14 cellular contexts compared by ENCODE assay signal in genomic region chr17:1142503-1143095, GRCh38. TPM values are rescaled to one million over a fixed set of nuclear protein-coding genes. Genes with fewer than 3 reads are reported as not detected.
A peak's percentile ranks its signal among the peaks of the same experiment; 100 is the strongest.
DNase-seq lines count a peak whose midpoint lies in the region; ATAC-seq and TF ChIP-seq lines count a peak whose summit lies in the region.
"Had no signal": no experiment of that assay in that cellular context is flagged by ENCODE, and none has a peak within 500 bp of the region (broad histone marks: within the 10 kb centered on the region; RNA-seq: fewer than 3 reads in every experiment).

No MANE protein-coding gene starts in this region.

- H3K9me3 Mint-ChIP-seq in activated naive CD4-positive, alpha-beta T cell treated with anti-CD3 and anti-CD28 coated beads for 36 hours, result no peaks in the 10 kb centered on the region

- intact Hi-C loops in activated naive CD4-positive, alpha-beta T cell treated with anti-CD3 and anti-CD28 coated beads for 36 hours (cut with micrococcal nuclease), result no loop called here

- no peaks in the 10 kb centered on the region for H4K20me1 ChIP-seq in GM23248 (ENCODE audit: insufficient read depth)
- no peaks in the 10 kb centered on the region for H4K20me1 ChIP-seq in neural cell (ENCODE audit: insufficient read depth)

- TF ChIP-seq RAD21 in neural cell (conservative IDR thresholded peaks at IDR 0.05), result no peak

- H3F3A ChIP-seq in GM23248 (ENCODE audit: insufficient read depth) (0 out of 2 replicates have a peak, but pooled peaks cover 4% of the 10 kb centered on the region), neural cell (ENCODE audit: insufficient read depth, low read length, poor library complexity, severe bottlenecking) (no peaks in the 10 kb centered on the region)

- no peak for TF ChIP-seq EP300 in neural cell (conservative IDR thresholded peaks at IDR 0.05; ENCODE audit: poor library complexity, severe bottlenecking)

- H2AFZ ChIP-seq in GM23248, result no peak overlapping the region
- H2AFZ ChIP-seq in neural cell (ENCODE audit: low read depth, low read length), result no peak overlapping the region

- H3K27ac Mint-ChIP-seq in T-helper 17 cell, result no peak overlapping the region
- H3K27ac Mint-ChIP-seq in activated naive CD4-positive, alpha-beta T cell treated with anti-CD3 and anti-CD28 coated beads for 36 hours, result no peak overlapping the region
- H3K27ac Mint-ChIP-seq: CD4-positive, alpha-beta memory T cell had no signal

- H3K36me3 Mint-ChIP-seq in T-helper 17 cell (ENCODE audit: low read depth), result no peaks in the 10 kb centered on the region
- no peaks in the 10 kb centered on the region for H3K36me3 Mint-ChIP-seq in activated naive CD4-positive, alpha-beta T cell treated with anti-CD3 and anti-CD28 coated beads for 36 hours (ENCODE audit: low read depth)
- H3K36me3 Mint-ChIP-seq: CD4-positive, alpha-beta memory T cell had no signal

- POLR2A ChIA-PET in HEK293 (lab: Yijun Ruan, JAX), result no interaction called here

- H3K4me3 Mint-ChIP-seq in T-helper 17 cell, result no peak overlapping the region
- no peak overlapping the region for H3K4me3 Mint-ChIP-seq in activated naive CD4-positive, alpha-beta T cell treated with anti-CD3 and anti-CD28 coated beads for 36 hours

- CTCF ChIA-PET in HEK293 (lab: Yijun Ruan, JAX), result interaction anchor here (0.6 to 1.7 kb wide), 5 partner anchors 20 to 87 kb away, joined by 4 to 9 read pairs (median 4); no protein-coding TSS in a partner anchor
- CTCF ChIA-PET in activated naive CD4-positive, alpha-beta T cell treated with anti-CD3 and anti-CD28 coated beads for 36 hours (lab: Charles Lee), result no interaction called here

- H3K9me3 ChIP-seq in GM23248 (ENCODE audit: low read depth) (no peaks in the 10 kb centered on the region), HEK293 (ENCODE audit: control insufficient read depth, insufficient read depth, low read depth, low read length) (no peaks in the 10 kb centered on the region), neural cell (ENCODE audit: low read length) (no peaks in the 10 kb centered on the region), T-helper 17 cell (ENCODE audit: control insufficient read depth, low read length, poor library complexity, severe bottlenecking) (no peaks in the 10 kb centered on the region)
- H3K9me3 ChIP-seq: BE2C, SJSA1 had no signal

- ATAC-seq in T-helper 17 cell (no peak), HG03139 (IDR thresholded peaks at IDR 0.05; ENCODE audit: unreplicated experiment) (no peak), GM18498 (IDR thresholded peaks at IDR 0.05; ENCODE audit: unreplicated experiment) (no peak)

- no peak for TF ChIP-seq CTCF in HEK293 (tag by site-specific recombination; IDR thresholded peaks at IDR 0.05)
- TF ChIP-seq CTCF in fibroblast of the aortic adventitia (IDR thresholded peaks at IDR 0.05; ENCODE audit: insufficient read depth, low read length), result no peak
- no peak for TF ChIP-seq CTCF in neural cell (IDR thresholded peaks at IDR 0.05; ENCODE audit: poor library complexity, severe bottlenecking)

- no peak overlapping the region for H3K27ac ChIP-seq in GM23248
- H3K27ac ChIP-seq in HEK293 (ENCODE audit: extremely low read depth, low read depth, low read length), result no peak overlapping the region
- H3K27ac ChIP-seq in neural cell (ENCODE audit: low read length), result peak overlapping the region; percentile 87
- H3K27ac ChIP-seq: SJSA1 had no signal

- H3K9ac ChIP-seq in GM23248, result no peak overlapping the region
- no peak overlapping the region for H3K9ac ChIP-seq in neural cell (ENCODE audit: low read length)

- peaks cover 2% of the 10 kb centered on the region for H3K4me1 Mint-ChIP-seq in T-helper 17 cell
- no peaks in the 10 kb centered on the region for H3K4me1 Mint-ChIP-seq in activated naive CD4-positive, alpha-beta T cell treated with anti-CD3 and anti-CD28 coated beads for 36 hours (ENCODE audit: low read depth)
- H3K4me1 Mint-ChIP-seq: CD4-positive, alpha-beta memory T cell had no signal

- 67 to 70% methylated on average over 15 to 16 of the region's 20 CpGs for WGBS in GM23248 (ENCODE audit: low coverage in 1 of 2, low lambda C conversion rate in 2 of 2, missing lambda C conversion rate in 2 of 2), 2 experiments

- H3K36me3 ChIP-seq in GM23248 (ENCODE audit: low read depth) (no peaks in the 10 kb centered on the region), HEK293 (ENCODE audit: control insufficient read depth in 2 of 2, insufficient read depth in 1 of 2, low read length in 2 of 2) (no peaks in the 10 kb centered on the region), neural cell (ENCODE audit: insufficient read depth, low read length) (no peaks in the 10 kb centered on the region)
- H3K36me3 ChIP-seq: BE2C, SJSA1 had no signal

- no peaks in the 10 kb centered on the region for H3K27me3 Mint-ChIP-seq in T-helper 17 cell
- no peaks in the 10 kb centered on the region for H3K27me3 Mint-ChIP-seq in activated naive CD4-positive, alpha-beta T cell treated with anti-CD3 and anti-CD28 coated beads for 36 hours (ENCODE audit: low read depth)
- H3K27me3 Mint-ChIP-seq: CD4-positive, alpha-beta memory T cell had no signal

- H3K79me2 ChIP-seq in GM23248 (ENCODE audit: insufficient read depth) (no peaks in the 10 kb centered on the region), neural cell (replicated peaks; ENCODE audit: insufficient read depth, low read length) (no peaks in the 10 kb centered on the region)

- H3K4me3 ChIP-seq in GM23248, result no peak overlapping the region
- no peak overlapping the region for H3K4me3 ChIP-seq in HEK293 (ENCODE audit: low read depth, low read length)
- no peak overlapping the region for H3K4me3 ChIP-seq in fibroblast of the aortic adventitia (ENCODE audit: low read depth, low read length)
- no peak overlapping the region for H3K4me3 ChIP-seq in neural cell (ENCODE audit: low read length)
- H3K4me3 ChIP-seq: SJSA1 had no signal

- in situ Hi-C loops in GM23248 (cut with MboI), result no loop called here

- H3K9me2 ChIP-seq in GM23248 (ENCODE audit: insufficient read depth) (no peaks in the 10 kb centered on the region), neural cell (ENCODE audit: insufficient read depth, low read length) (no peaks in the 10 kb centered on the region)

- DNase-seq in GM23248 (peak; percentile 21), fibroblast of the aortic adventitia (ENCODE audit: low read depth) (peak; percentile 53), T-helper 17 cell (no peak)
- no peak for DNase-seq in activated naive CD4-positive, alpha-beta T cell treated with anti-CD3 and anti-CD28 coated beads for 36 hours
- DNase-seq: CD4-positive, alpha-beta memory T cell; DND-41; GDM1; NCI-H446 treated with DMSO at 0.1 percent for 48 hours had no signal

- H3K4me1 ChIP-seq in GM23248 (ENCODE audit: insufficient read depth) (no peaks in the 10 kb centered on the region), HEK293 (ENCODE audit: control insufficient read depth, insufficient read depth, low read length) (peaks cover 12% of the 10 kb centered on the region)
- H3K4me1 ChIP-seq: BE2C had no signal

- H3K4me2 ChIP-seq in GM23248 (ENCODE audit: unreplicated experiment) (no peak overlapping the region), neural cell (ENCODE audit: low read length) (no peak overlapping the region)

- H3K27me3 ChIP-seq in GM23248 (replicated peaks; ENCODE audit: insufficient read depth) (no peaks in the 10 kb centered on the region), neural cell (ENCODE audit: insufficient read depth, low read depth, low read length) (no peaks in the 10 kb centered on the region)
- H3K27me3 ChIP-seq: BE2C, SJSA1 had no signal

TF ChIP-seq in HEK293, 187 proteins besides CTCF, POLR2A, EP300 and RAD21 (continues in another document):
- TF ChIP-seq ZNF571 (tag by site-specific recombination; IDR thresholded peaks at IDR 0.05), result no peak
- no peak for TF ChIP-seq TCF7L2 (IDR thresholded peaks at IDR 0.05; ENCODE audit: borderline replicate concordance, low read depth, low read length)

TF ChIP-seq in neural cell, 6 proteins besides CTCF, POLR2A, EP300 and RAD21:
- no peak for TF ChIP-seq SMC3 (conservative IDR thresholded peaks at IDR 0.05; ENCODE audit: poor library complexity)
- TF ChIP-seq TAF1 (IDR thresholded peaks at IDR 0.05; ENCODE audit: low read depth), result no peak
- no peak for TF ChIP-seq POLR2AphosphoS5 (IDR thresholded peaks at IDR 0.05)
- TF ChIP-seq MXI1 (conservative IDR thresholded peaks at IDR 0.05; ENCODE audit: poor library complexity, severe bottlenecking), result no peak

RNA-seq across cellular contexts. Expression of gene ABR, which starts 37.2 kb away (rescaled TPM):
- total RNA-seq in GM23248 (2014; rRNA removed; shearing (Covaris generic)), result 31.0 and 38.2 TPM in 2 replicates
- polyA plus RNA-seq in GM23248 (2016; fragmentation: Nextera tagmentation; extraction: Ambion mirVana) (24.4 and 26.7 TPM in 2 replicates), neural cell (34.5 and 45.2 TPM in 2 replicates)
- total RNA-seq in fibroblast of the aortic adventitia (ENCODE audit: low replicate concordance) (76.8 and 83.1 TPM in 2 replicates), T-helper 17 cell (100 to 1,000 TPM; 101 to 130 TPM)
- polyA minus RNA-seq in neural cell, result 79.5 and 103 TPM in 2 replicates
- 10 to 100 TPM; 32.1 to 33.4 TPM for total RNA-seq in activated naive CD4-positive, alpha-beta T cell treated with anti-CD3 and anti-CD28 coated beads for 36 hours

Comparison
In these comparisons a context has a peak if more than half of its experiments do, and no peak if none do; other contexts are left out.
1. DNase-seq: peak in GM23248 (single experiment) and fibroblast of the aortic adventitia (single experiment); none in T-helper 17 cell (0 of 3) and activated naive CD4-positive, alpha-beta T cell treated with anti-CD3 and anti-CD28 coated beads for 36 hours (single experiment).